ENCODE assay signal across 1 cellular context in genomic region chr14:37655418-37655817, GRCh38.
TF ChIP-seq lines count a peak whose summit lies in the region.

No MANE protein-coding gene starts in this region.

TF ChIP-seq in H1, 55 proteins besides CTCF, POLR2A, EP300 and RAD21 (continued from another document):
- TF ChIP-seq BACH1 (IDR thresholded peaks at IDR 0.05; ENCODE audit: low read length): peak; percentile 80
- no peak for TF ChIP-seq BRCA1 (IDR thresholded peaks at IDR 0.05; ENCODE audit: low read depth, low read length)
- TF ChIP-seq HDAC6 (IDR thresholded peaks at IDR 0.05; ENCODE audit: low read depth, low read length): no peak
- TF ChIP-seq USF2 (IDR thresholded peaks at IDR 0.05; ENCODE audit: low read length): no peak
TF ChIP-seq in H1: peak in this region for 2.
